In the genomic region with DNA sequence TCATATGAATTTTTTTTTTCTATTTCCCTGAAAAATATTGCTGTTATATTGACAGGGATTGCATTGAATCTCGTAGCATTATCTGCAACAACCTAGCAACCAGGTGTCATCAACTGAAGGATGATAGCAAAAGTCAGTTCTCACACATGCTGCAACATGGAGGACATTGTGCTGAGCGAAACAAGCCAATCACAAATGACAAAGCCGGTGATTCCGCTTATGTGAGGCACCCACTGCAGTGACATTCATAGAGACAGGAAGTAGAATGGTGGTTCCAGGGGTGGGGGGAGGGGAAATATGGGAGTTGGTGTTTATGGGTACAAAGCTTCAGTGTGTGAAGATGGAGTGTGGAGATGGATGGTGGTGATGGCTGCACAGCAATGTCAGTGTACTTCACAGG, we compare ENCODE assay signal across 22 cellular contexts.
"Had no signal": no experiment of that assay in that cellular context is flagged by ENCODE, and none has a peak within 500 bp of the region (broad histone marks: within the 10 kb centered on the region; RNA-seq: fewer than 3 reads in every experiment).

No MANE protein-coding gene starts in this region.

- ATAC-seq: left cardiac atrium, left ventricle myocardium superior had no signal

- H3K4me3 Mint-ChIP-seq: activated naive CD8-positive, alpha-beta T cell treated with anti-CD3 and anti-CD28 coated beads, Interleukin-2, amount 10 ng/mL, durations not matched to agents 7 days and 5 days; mesothelial cell of epicardium; nephron progenitor cell; T-helper 2 cell treated with Interferon-gamma antibody and Interleukin-4, amounts not matched to agents 5 μg/mL and 100 μg/mL, for 36 hours had no signal

- DNase-seq: activated CD4-positive, alpha-beta T cell treated with anti-CD3 and anti-CD28 coated beads for 4 hours; activated CD4-positive, alpha-beta T cell treated with anti-CD3 and anti-CD28 coated beads, Interleukin-2, amount 50 U/mL, for 48 hours; activated CD8-positive, alpha-beta memory T cell treated with anti-CD3 and anti-CD28 coated beads for 24 hours; activated effector memory CD4-positive, alpha-beta T cell treated with Interleukin-2 at 50 U/mL for 16 hours; activated naive CD4-positive, alpha-beta T cell treated with Interleukin-2 at 50 U/mL for 16 hours; activated naive CD8-positive, alpha-beta T cell treated with anti-CD3 and anti-CD28 coated beads, Interleukin-2, amount 10 ng/mL, durations not matched to agents 7 days and 5 days; amniotic stem cell; caudate nucleus; foreskin fibroblast; head of caudate nucleus; hippocampal formation; left cardiac atrium; left ventricle myocardium superior; naive B cell; nephron progenitor cell; ovary; right lobe of liver; stimulated activated CD4-positive, alpha-beta T cell treated with anti-CD3 and anti-CD28 coated beads, Interleukin-4, amount 100 ng/mL, for 1 hour had no signal

- H3K27me3 Mint-ChIP-seq: activated naive CD8-positive, alpha-beta T cell treated with anti-CD3 and anti-CD28 coated beads, Interleukin-2, amount 10 ng/mL, durations not matched to agents 7 days and 5 days; naive B cell; progenitor cell of endocrine pancreas had no signal

- H3K27ac Mint-ChIP-seq: activated naive CD8-positive, alpha-beta T cell treated with anti-CD3 and anti-CD28 coated beads, Interleukin-2, amount 10 ng/mL, durations not matched to agents 7 days and 5 days; mesothelial cell of epicardium; nephron progenitor cell; progenitor cell of endocrine pancreas; T-helper 2 cell treated with Interferon-gamma antibody and Interleukin-4, amounts not matched to agents 5 μg/mL and 100 μg/mL, for 36 hours had no signal

- H3K9me3 ChIP-seq: ovary had no signal

- H3K27me3 ChIP-seq: ovary, right lobe of liver, tibial nerve had no signal

- H3K36me3 ChIP-seq: ovary, right lobe of liver had no signal

- H3K4me3 ChIP-seq: ovary, right lobe of liver, tibial nerve had no signal

- H3K27ac ChIP-seq: ovary, right lobe of liver, tibial nerve had no signal

- H3K4me1 ChIP-seq: right lobe of liver, tibial nerve had no signal

- H3K4me1 Mint-ChIP-seq: mesothelial cell of epicardium, nephron progenitor cell had no signal
